ENCODE assay signal across 12 cellular contexts in genomic region chr17:81102352-81102751, GRCh38.
DNase-seq lines count a peak whose midpoint lies in the region; ATAC-seq, FAIRE-seq and TF ChIP-seq lines count a peak whose summit lies in the region.
"Had no signal": no experiment of that assay in that cellular context is flagged by ENCODE, and none has a peak within 500 bp of the region (broad histone marks: within the 10 kb centered on the region; RNA-seq: fewer than 3 reads in every experiment).

No MANE protein-coding gene starts in this region.

- 0 out of 2 replicates have a peak, but pooled peaks cover 4% of the 10 kb centered on the region for H3K9me1 ChIP-seq in IMR-90 (ENCODE audit: insufficient read depth, low read length)

- no peak overlapping the region for H2AK9ac ChIP-seq in IMR-90 (replicated peaks; ENCODE audit: low read depth, low read length, poor library complexity)

- SMC1A ChIA-PET in GM12878 (lab: Charles Lee; ENCODE audit: uncharacterized antibody, unreplicated experiment): interaction anchor here (1.2 kb wide), 1 partner anchor 79 kb away, joined by 3 read pairs; no protein-coding TSS in a partner anchor

- peaks cover 0 to 13% of the 10 kb centered on the region in 2 experiments; a peak in 1 of 4 replicates for H3K79me1 ChIP-seq in IMR-90 (ENCODE audit: low read depth in 1 of 2, low read length in 2 of 2)

- dilution Hi-C loops in IMR-90 (cut with HindIII; ENCODE audit: low sequenced_read_pairs, unreplicated experiment): no loop called here

- no peaks in the 10 kb centered on the region for H4K20me1 ChIP-seq in IMR-90 (ENCODE audit: insufficient read depth, low read length)
- no peaks in the 10 kb centered on the region for H4K20me1 ChIP-seq in OCI-LY3 (ENCODE audit: insufficient read depth, low read length)
- H4K20me1 ChIP-seq in GM12878 (ENCODE audit: control insufficient read depth, insufficient read depth): no peaks in the 10 kb centered on the region

- in situ Hi-C loops in IMR-90 (cut with MboI; ENCODE audit: low sequenced_read_pairs) (no loop called here), GM12878 (cut with MboI) (no loop called here)

- no peak overlapping the region for H3K4ac ChIP-seq in IMR-90 (ENCODE audit: low read depth, low read length)

- TF ChIP-seq RAD21 in IMR-90 (IDR thresholded peaks at IDR 0.05; ENCODE audit: low read length) (no peak), GM12878 (IDR thresholded peaks at IDR 0.05; ENCODE audit: insufficient read depth, low read depth, low read length) (no peak)

- H3K14ac ChIP-seq in IMR-90 (replicated peaks; ENCODE audit: low read depth, low read length): no peak overlapping the region

- H2BK120ac ChIP-seq in IMR-90 (ENCODE audit: low read depth, low read length): no peak overlapping the region

- no peak for DNase-seq in IMR-90
- no peak for DNase-seq in GM12878 (ENCODE audit: low read depth, low spot score)
- no peak for DNase-seq in endodermal cell
- no peak for DNase-seq in caudate nucleus (lab: John Stamatoyannopoulos, UW)
- DNase-seq: DMS79 treated with DMSO at 0.1 percent for 48 hours had no signal

- H4K5ac ChIP-seq in IMR-90 (ENCODE audit: low read depth, low read length): no peak overlapping the region

- 85% methylated on average over 7 of the region's 12 CpGs; no CpG with 5 or more reads in 1 of the 2 experiments for WGBS in IMR-90 (ENCODE audit: extremely low coverage in 2 of 2, insufficient read length in 1 of 2), 2 experiments
- 56% methylated on average over 12 of the region's 12 CpGs for WGBS in GM12878 (ENCODE audit: insufficient coverage, insufficient replicate concordance, low lambda C conversion rate, missing lambda C conversion rate)
- 93 to 95% methylated on average over 12 of the region's 12 CpGs for WGBS in endodermal cell (ENCODE audit: insufficient coverage in 1 of 2, insufficient read length in 1 of 2), 2 experiments

- H3K27me3 ChIP-seq in IMR-90 (ENCODE audit: control insufficient read depth, insufficient read depth, low read length) (no peaks in the 10 kb centered on the region), OCI-LY3 (ENCODE audit: low read depth, low read length) (peaks cover 8% of the 10 kb centered on the region), GM12878 (replicated peaks in 1 of 2; ENCODE audit: control insufficient read depth in 2 of 2, insufficient read depth in 2 of 2, low read length in 1 of 2) (no peaks in the 10 kb centered on the region; a peak in 2 of 4 replicates), endodermal cell (ENCODE audit: control insufficient read depth, insufficient read depth, low read length, poor library complexity, severe bottlenecking) (no peaks in the 10 kb centered on the region)

- CTCF ChIA-PET in IMR-90 (lab: Yijun Ruan, JAX) (no interaction called here), GM12878 (lab: Yijun Ruan, JAX) (interaction anchor here (1.0 to 3.5 kb wide), 6 partner anchors 12 to 121 kb away, joined by 3 to 22 read pairs (median 4); partner anchors contain the start of gene CEP131)

- H3K4me1 ChIP-seq in IMR-90 (ENCODE audit: control insufficient read depth, insufficient read depth, low read length) (peaks cover 7% of the 10 kb centered on the region), OCI-LY3 (ENCODE audit: low read length) (peaks cover 6% of the 10 kb centered on the region; the same call in 1 of the 2 replicates), GM12878 (ENCODE audit: control insufficient read depth, insufficient read depth, low read length) (no peaks in the 10 kb centered on the region), endodermal cell (ENCODE audit: control insufficient read depth, insufficient read depth, low read length) (peaks cover 3% of the 10 kb centered on the region)

- H2AFZ ChIP-seq in IMR-90 (replicated peaks; ENCODE audit: low read length, poor library complexity) (no peak overlapping the region), OCI-LY3 (ENCODE audit: low read depth, low read length) (no peak overlapping the region), GM12878 (ENCODE audit: control insufficient read depth, low read depth, low read length) (no peak overlapping the region)
- H2AFZ ChIP-seq: GM23338 had no signal

- no peak overlapping the region for H3K4me3 Mint-ChIP-seq in endodermal cell
- H3K4me3 Mint-ChIP-seq: CD14-positive monocyte, GM23338, H9 had no signal

- no peaks in the 10 kb centered on the region for H3K9me3 Mint-ChIP-seq in endodermal cell
- H3K9me3 Mint-ChIP-seq: CD14-positive monocyte, GM23338, H9 had no signal

- H3K27me3 Mint-ChIP-seq in endodermal cell (ENCODE audit: insufficient read depth): no peaks in the 10 kb centered on the region

- no peaks in the 10 kb centered on the region for H3K36me3 Mint-ChIP-seq in endodermal cell (ENCODE audit: low read depth)

- H4K8ac ChIP-seq in IMR-90 (ENCODE audit: low read depth in 2 of 2, low read length in 2 of 2): no peak overlapping the region

- no peak for TF ChIP-seq CTCF in IMR-90 (conservative IDR thresholded peaks at IDR 0.05; ENCODE audit: low read depth, low read length)
- no peak for TF ChIP-seq CTCF in OCI-LY3 (IDR thresholded peaks at IDR 0.05; ENCODE audit: low read depth, low read length)
- TF ChIP-seq CTCF in GM12878 (IDR thresholded peaks at IDR 0.05 in 2 of 3, conservative IDR thresholded peaks at IDR 0.05 in 1 of 3; ENCODE audit: control insufficient read depth in 2 of 3, extremely low read depth in 1 of 3, insufficient read depth in 1 of 3, low read depth in 3 of 3, low read length in 3 of 3): no peak
- TF ChIP-seq CTCF in endodermal cell (conservative IDR thresholded peaks at IDR 0.05): no peak

- peak overlapping the region; percentile 28; the same call in 1 of the 2 replicates for H2AK5ac ChIP-seq in IMR-90 (ENCODE audit: low read depth, low read length)

- H2BK20ac ChIP-seq in IMR-90 (ENCODE audit: low read depth, low read length): no peak overlapping the region

- H3K79me2 ChIP-seq in OCI-LY3 (ENCODE audit: low read length): no peaks in the 10 kb centered on the region
- H3K79me2 ChIP-seq in GM12878 (ENCODE audit: control insufficient read depth, insufficient read depth, low read length): no peaks in the 10 kb centered on the region

- POLR2A ChIA-PET in IMR-90 (lab: Charles Lee; ENCODE audit: unreplicated experiment): interaction anchor here (0.6 kb wide), 2 partner anchors 40 to 83 kb away, joined by 3 to 6 read pairs; no protein-coding TSS in a partner anchor
- POLR2A ChIA-PET in GM12878 (lab: Charles Lee): no interaction called here

- H3K9ac ChIP-seq in IMR-90 (ENCODE audit: low read depth, low read length) (no peak overlapping the region), OCI-LY3 (ENCODE audit: low read length) (no peak overlapping the region), GM12878 (ENCODE audit: control insufficient read depth, insufficient read depth, low read length) (no peak overlapping the region), endodermal cell (ENCODE audit: extremely low read depth, low read length, poor library complexity, severe bottlenecking) (no peak overlapping the region)
- H3K9ac ChIP-seq: KMS-11 had no signal

- RAD21 ChIA-PET in GM12878 (lab: Charles Lee; ENCODE audit: unreplicated experiment): interaction anchor here (0.6 to 1.2 kb wide), 2 partner anchors 74 to 81 kb away, joined by 3 to 4 read pairs; no protein-coding TSS in a partner anchor

- no peak overlapping the region for H2BK15ac ChIP-seq in IMR-90 (ENCODE audit: low read depth, low read length)

- intact Hi-C loops in IMR-90 (cut with micrococcal nuclease): no loop called here
- intact Hi-C loops in GM12878 (cut with micrococcal nuclease; ENCODE audit: unreplicated experiment): loop anchor here (5.0 kb wide), 1 partner anchor 380 kb away; no protein-coding TSS in a partner anchor

- H3K9me3 ChIP-seq in IMR-90 (ENCODE audit: control insufficient read depth, insufficient read depth, low read length): no peaks in the 10 kb centered on the region
- no peaks in the 10 kb centered on the region for H3K9me3 ChIP-seq in OCI-LY3 (ENCODE audit: insufficient read depth, low read length)
- no peaks in the 10 kb centered on the region for H3K9me3 ChIP-seq in GM12878 (replicated peaks; ENCODE audit: control insufficient read depth, insufficient read depth, low read length)
- H3K9me3 ChIP-seq in endodermal cell (ENCODE audit: control insufficient read depth, low read length): no peaks in the 10 kb centered on the region

- no peak overlapping the region for H4K91ac ChIP-seq in IMR-90 (ENCODE audit: insufficient read depth, low read depth, low read length)

- H3K4me1 Mint-ChIP-seq in endodermal cell: peaks cover 1% of the 10 kb centered on the region
- H3K4me1 Mint-ChIP-seq: GM23338 had no signal

- H3K4me3 ChIP-seq in IMR-90 (ENCODE audit: insufficient read depth, low read depth, low read length): no peak overlapping the region
- H3K4me3 ChIP-seq in OCI-LY3 (ENCODE audit: low read length): no peak overlapping the region
- H3K4me3 ChIP-seq in GM12878: no peak overlapping the region
- no peak overlapping the region for H3K4me3 ChIP-seq in endodermal cell (ENCODE audit: low read length)
- H3K4me3 ChIP-seq: GM23338 had no signal

- no peak overlapping the region for H3K18ac ChIP-seq in IMR-90 (ENCODE audit: low read depth, low read length)

- ATAC-seq in IMR-90 (ENCODE audit: low read depth): no peak
- ATAC-seq in GM12878: no peak
- no peak for ATAC-seq in GM19328 (IDR thresholded peaks at IDR 0.05; ENCODE audit: unreplicated experiment)

- H3K56ac ChIP-seq in IMR-90 (ENCODE audit: extremely low read depth, insufficient read depth, low read length): no peak overlapping the region

- FAIRE-seq in GM12878 (lab: Jason Lieb, UNC): no peak

- H3K27ac Mint-ChIP-seq in endodermal cell: no peak overlapping the region
- H3K27ac Mint-ChIP-seq: GM23338, H9 had no signal

- TF ChIP-seq POLR2A in IMR-90 (IDR thresholded peaks at IDR 0.05; ENCODE audit: low read depth, low read length) (no peak), GM12878 (IDR thresholded peaks at IDR 0.05; ENCODE audit: low read depth, low read length) (no peak)

- H3K36me3 ChIP-seq in IMR-90 (ENCODE audit: control insufficient read depth, insufficient read depth, low read length) (peaks cover 4% of the 10 kb centered on the region; the same call in 1 of the 2 replicates), OCI-LY3 (replicated peaks; ENCODE audit: low read depth, low read length) (no peaks in the 10 kb centered on the region), GM12878 (ENCODE audit: control insufficient read depth in 2 of 2, insufficient read depth in 2 of 2, low read length in 1 of 2) (no peaks in the 10 kb centered on the region), endodermal cell (ENCODE audit: control insufficient read depth, insufficient read depth, low read length) (peaks cover 4% of the 10 kb centered on the region)

- H3K23ac ChIP-seq in IMR-90 (ENCODE audit: low read depth, low read length): no peak overlapping the region

- no TSS peak for BruUV-seq in IMR-90 (replicated peaks; lab: Mats Ljungman, UMichigan)
- no TSS peak for BruUV-seq in GM12878 (replicated peaks; lab: Mats Ljungman, UMichigan)

- H2BK5ac ChIP-seq in IMR-90 (ENCODE audit: low read depth, low read length, poor library complexity, severe bottlenecking): no peak overlapping the region

- no peak overlapping the region for H3K4me2 ChIP-seq in IMR-90 (ENCODE audit: low read depth, low read length)
- peak overlapping the region; percentile 21; the same call in 1 of the 2 replicates for H3K4me2 ChIP-seq in OCI-LY3 (ENCODE audit: low read length)
- no peak overlapping the region for H3K4me2 ChIP-seq in GM12878 (ENCODE audit: control insufficient read depth, insufficient read depth)
- H3K4me2 ChIP-seq: GM23338, KMS-11 had no signal

- no peak overlapping the region for H3K27ac ChIP-seq in IMR-90 (ENCODE audit: insufficient read depth, low read length)
- H3K27ac ChIP-seq in OCI-LY3 (ENCODE audit: low read length): no peak overlapping the region
- H3K27ac ChIP-seq in GM12878 (ENCODE audit: control insufficient read depth, insufficient read depth): no peak overlapping the region
- peak overlapping the region; percentile 27 for H3K27ac ChIP-seq in temporal lobe (ENCODE audit: low read depth, low read length)
- no peak overlapping the region for H3K27ac ChIP-seq in endodermal cell (ENCODE audit: low read depth, low read length)
- no peak overlapping the region for H3K27ac ChIP-seq in caudate nucleus (ENCODE audit: low read depth, low read length)
- H3K27ac ChIP-seq: KMS-11 had no signal

- TF ChIP-seq EP300 in GM12878 (IDR thresholded peaks at IDR 0.05; ENCODE audit: borderline replicate concordance in 1 of 2, control insufficient read depth in 1 of 2, low read depth in 2 of 2, low read length in 2 of 2): no peak
